ENCODE assay signal across 31 cellular contexts in genomic region chr11:48099916-48100446, GRCh38.
DNase-seq lines count a peak whose midpoint lies in the region; ATAC-seq, FAIRE-seq and TF ChIP-seq lines count a peak whose summit lies in the region.
"Had no signal": no experiment of that assay in that cellular context is flagged by ENCODE, and none has a peak within 500 bp of the region (broad histone marks: within the 10 kb centered on the region; RNA-seq: fewer than 3 reads in every experiment).

No MANE protein-coding gene starts in this region.

- TF ChIP-seq POLR2A in K562 (conservative IDR thresholded peaks at IDR 0.05): no peak

- FAIRE-seq in K562 (lab: Jason Lieb, UNC): no peak
- FAIRE-seq: bronchial epithelial cell, colon, GM18507 had no signal

- no peak for TF ChIP-seq RAD21 in K562 (CRISPR knock-in tag; conservative IDR thresholded peaks at IDR 0.05 in 1 of 2, IDR thresholded peaks at IDR 0.05 in 1 of 2)

- no peaks in the 10 kb centered on the region for H3K9me1 ChIP-seq in K562 (ENCODE audit: control insufficient read depth, insufficient read depth, low read length)

- H3K9me3 Mint-ChIP-seq in activated T-cell treated with anti-CD3 and anti-CD28 coated beads, Interleukin-2, amount 50 U/mL, for 24 hours: no peaks in the 10 kb centered on the region
- H3K9me3 Mint-ChIP-seq in activated T-cell treated with anti-CD3 and anti-CD28 coated beads, Interleukin-2, amount 50 U/mL, for 4 hours: no peaks in the 10 kb centered on the region
- H3K9me3 Mint-ChIP-seq in stimulated activated effector memory CD8-positive, alpha-beta T cell treated with anti-CD3 and anti-CD28 coated beads, Interleukin-12 subunit alpha, Interleukin-12 subunit beta, amount 100 ng/mL, for 72 hours: no peaks in the 10 kb centered on the region
- H3K9me3 Mint-ChIP-seq: CD8-positive, alpha-beta memory T cell had no signal

- no peaks in the 10 kb centered on the region for H3K36me3 Mint-ChIP-seq in activated T-cell treated with anti-CD3 and anti-CD28 coated beads, Interleukin-2, amount 50 U/mL, for 24 hours (ENCODE audit: low read depth)
- peaks cover 4% of the 10 kb centered on the region for H3K36me3 Mint-ChIP-seq in activated T-cell treated with anti-CD3 and anti-CD28 coated beads, Interleukin-2, amount 50 U/mL, for 4 hours (ENCODE audit: insufficient read depth)
- peaks cover 27% of the 10 kb centered on the region for H3K36me3 Mint-ChIP-seq in stimulated activated effector memory CD8-positive, alpha-beta T cell treated with anti-CD3 and anti-CD28 coated beads, Interleukin-12 subunit alpha, Interleukin-12 subunit beta, amount 100 ng/mL, for 72 hours

- CTCF ChIA-PET in K562 (lab: Yijun Ruan, JAX; ENCODE audit: low intra/inter-chr PET ratio): interaction anchor here (0.9 kb wide), 1 partner anchor 10 kb away, joined by 3 read pairs; no protein-coding TSS in a partner anchor

- H3K27me3 ChIP-seq in Karpas-422 (ENCODE audit: low read length): no peaks in the 10 kb centered on the region
- H3K27me3 ChIP-seq in K562 (ENCODE audit: control insufficient read depth in 2 of 2, insufficient read depth in 2 of 2, low read length in 2 of 2): no peaks in the 10 kb centered on the region
- H3K27me3 ChIP-seq: Peyer's patch, transverse colon had no signal

- TF ChIP-seq EP300 in K562 (IDR thresholded peaks at IDR 0.05; ENCODE audit: low read length): no peak

- H3K79me2 ChIP-seq in Karpas-422 (ENCODE audit: low read length) (peaks cover 93% of the 10 kb centered on the region), K562 (ENCODE audit: control insufficient read depth, insufficient read depth, low read length) (no peaks in the 10 kb centered on the region)

- H3K4me1 ChIP-seq in Karpas-422 (ENCODE audit: low read length): peaks cover 99% of the 10 kb centered on the region
- peaks cover 11 to 15% of the 10 kb centered on the region in 2 experiments; a peak in 4 of 5 replicates for H3K4me1 ChIP-seq in K562 (replicated peaks in 1 of 2; ENCODE audit: control insufficient read depth in 2 of 2, insufficient read depth in 2 of 2, low read length in 2 of 2)

- H3K4me3 Mint-ChIP-seq in activated T-cell treated with anti-CD3 and anti-CD28 coated beads, Interleukin-2, amount 50 U/mL, for 24 hours: no peak overlapping the region
- H3K4me3 Mint-ChIP-seq in activated T-cell treated with anti-CD3 and anti-CD28 coated beads, Interleukin-2, amount 50 U/mL, for 4 hours: no peak overlapping the region
- H3K4me3 Mint-ChIP-seq in stimulated activated effector memory CD8-positive, alpha-beta T cell treated with anti-CD3 and anti-CD28 coated beads, Interleukin-12 subunit alpha, Interleukin-12 subunit beta, amount 100 ng/mL, for 72 hours: no peak overlapping the region
- H3K4me3 Mint-ChIP-seq: activated naive CD8-positive, alpha-beta T cell; CD8-positive, alpha-beta memory T cell had no signal

- POLR2A ChIA-PET in K562 (lab: Yijun Ruan, JAX): interaction anchor here (0.6 to 1.5 kb wide), 6 partner anchors 8 to 252 kb away, joined by 3 to 6 read pairs (median 3); no protein-coding TSS in a partner anchor

- intact Hi-C loops in K562 (cut with micrococcal nuclease): no loop called here

- no peak overlapping the region for H2AFZ ChIP-seq in Karpas-422 (ENCODE audit: low read length)
- no peak overlapping the region for H2AFZ ChIP-seq in K562 (ENCODE audit: low read depth, low read length)
- H2AFZ ChIP-seq: GM23248 had no signal

- no peak for TF ChIP-seq CTCF in K562 (IDR thresholded peaks at IDR 0.05 in 2 of 3, conservative IDR thresholded peaks at IDR 0.05 in 1 of 3; ENCODE audit: insufficient read depth in 2 of 3, low read depth in 1 of 3, low read length in 3 of 3)

- no TSS peak for BruUV-seq in K562 (replicated peaks; lab: Mats Ljungman, UMichigan)

- no peaks in the 10 kb centered on the region for H4K20me1 ChIP-seq in Karpas-422 (ENCODE audit: insufficient read depth, low read depth, low read length)
- peaks cover 10% of the 10 kb centered on the region; the same call in 1 of the 2 replicates for H4K20me1 ChIP-seq in K562 (replicated peaks; ENCODE audit: control insufficient read depth, insufficient read depth, low read length)

- H3K4me3 ChIP-seq in Karpas-422 (ENCODE audit: low read length) (peak overlapping the region; percentile 7; the same call in 1 of the 2 replicates), K562 (no peak overlapping the region)
- H3K4me3 ChIP-seq: GM23248, Peyer's patch, transverse colon had no signal

- H3K9ac ChIP-seq in Karpas-422 (ENCODE audit: low read length): peak overlapping the region; percentile 90
- H3K9ac ChIP-seq in K562 (ENCODE audit: insufficient read depth in 1 of 2, low read depth in 2 of 2, low read length in 2 of 2): no peak overlapping the region; a peak in 1 of 4 replicates
- H3K9ac ChIP-seq: GM23248 had no signal

- peak overlapping the region; percentile 99 for H3K27ac ChIP-seq in Karpas-422 (ENCODE audit: low read length)
- no peak overlapping the region for H3K27ac ChIP-seq in K562 (ENCODE audit: extremely low read depth, low read depth, low read length)
- H3K27ac ChIP-seq: GM23248, transverse colon, WERI-Rb-1 had no signal

- H3K27ac Mint-ChIP-seq in activated T-cell treated with anti-CD3 and anti-CD28 coated beads, Interleukin-2, amount 50 U/mL, for 24 hours: peak overlapping the region; percentile 37
- H3K27ac Mint-ChIP-seq in stimulated activated effector memory CD8-positive, alpha-beta T cell treated with anti-CD3 and anti-CD28 coated beads, Interleukin-12 subunit alpha, Interleukin-12 subunit beta, amount 100 ng/mL, for 72 hours: peak overlapping the region; percentile 63

- H3K4me1 Mint-ChIP-seq in activated T-cell treated with anti-CD3 and anti-CD28 coated beads, Interleukin-2, amount 50 U/mL, for 24 hours (ENCODE audit: low read depth): peaks cover 70% of the 10 kb centered on the region
- peaks cover 56% of the 10 kb centered on the region for H3K4me1 Mint-ChIP-seq in activated T-cell treated with anti-CD3 and anti-CD28 coated beads, Interleukin-2, amount 50 U/mL, for 4 hours (ENCODE audit: low read depth)
- H3K4me1 Mint-ChIP-seq in stimulated activated effector memory CD8-positive, alpha-beta T cell treated with anti-CD3 and anti-CD28 coated beads, Interleukin-12 subunit alpha, Interleukin-12 subunit beta, amount 100 ng/mL, for 72 hours: peaks cover 69% of the 10 kb centered on the region

- in situ Hi-C loops in K562 (cut with MboI): loop anchor here (10.0 kb wide), 1 partner anchor 245 kb away; no protein-coding TSS in a partner anchor

- no peaks in the 10 kb centered on the region for H3K9me3 ChIP-seq in Karpas-422 (ENCODE audit: low read length)
- H3K9me3 ChIP-seq in K562 (replicated peaks; ENCODE audit: control insufficient read depth, insufficient read depth, low read depth, low read length): no peaks in the 10 kb centered on the region
- H3K9me3 ChIP-seq: Peyer's patch, transverse colon had no signal

- WGBS in K562 (ENCODE audit: insufficient coverage, low coverage, missing lambda C conversion rate): 38% methylated on average over 6 of the region's 6 CpGs

- no peaks in the 10 kb centered on the region for H3K9me2 ChIP-seq in Karpas-422 (replicated peaks; ENCODE audit: insufficient read depth, low read length)

- DNase-seq in activated T-cell treated with anti-CD3 and anti-CD28 coated beads, Interleukin-2, amount 50 U/mL, for 24 hours: no peak
- DNase-seq in activated T-cell treated with anti-CD3 and anti-CD28 coated beads, Interleukin-2, amount 50 U/mL, for 4 hours: no peak
- peak; percentile 79 for DNase-seq in Karpas-422
- DNase-seq in K562 (ENCODE audit: extremely low read depth in 1 of 4, low spot score in 3 of 4): no peak
- DNase-seq in stimulated activated effector memory CD8-positive, alpha-beta T cell treated with anti-CD3 and anti-CD28 coated beads, Interleukin-12 subunit alpha, Interleukin-12 subunit beta, amount 100 ng/mL, for 72 hours (ENCODE audit: low spot score in 2 of 2): no peak
- no peak for DNase-seq in NAMALWA (ENCODE audit: low spot score)
- DNase-seq: activated CD4-positive, alpha-beta T cell treated with anti-CD3 and anti-CD28 coated beads, Interleukin-2, amount 50 U/mL, for 1 hour; activated effector memory CD4-positive, alpha-beta T cell treated with Interleukin-2 at 50 U/mL for 16 hours; aorta; CD8-positive, alpha-beta memory T cell; DMS 273 treated with DMSO at 0.1 percent for 48 hours; effector CD4-positive, alpha-beta T cell; EL; GM23248; KBM-7; NCI-H1417; NCI-H2029 treated with DMSO at 0.1 percent for 48 hours; NCI-H526; Peyer's patch; right cardiac atrium; SHP77; stimulated activated CD4-positive, alpha-beta T cell treated with anti-CD3 and anti-CD28 coated beads, Interleukin-1b, Interleukin-23, amount 100 ng/mL, for 48 hours; stimulated activated CD8-positive, alpha-beta memory T cell treated with anti-CD3 and anti-CD28 coated beads, Interleukin-4, amount 100 ng/mL, for 48 hours; transverse colon; WERI-Rb-1 had no signal

- H3K4me2 ChIP-seq in Karpas-422 (ENCODE audit: low read depth, low read length, poor library complexity, severe bottlenecking): peak overlapping the region; percentile 54
- no peak overlapping the region for H3K4me2 ChIP-seq in K562 (ENCODE audit: insufficient read depth, low read length)

- ATAC-seq in activated T-cell treated with anti-CD3 and anti-CD28 coated beads, Interleukin-2, amount 50 U/mL, for 4 hours: no peak
- ATAC-seq in K562 (peak; percentile 33), GM21360 (IDR thresholded peaks at IDR 0.05; ENCODE audit: unreplicated experiment) (no peak), HG02678 (IDR thresholded peaks at IDR 0.05; ENCODE audit: unreplicated experiment) (no peak)
- ATAC-seq in stimulated activated effector memory CD8-positive, alpha-beta T cell treated with anti-CD3 and anti-CD28 coated beads, Interleukin-12 subunit alpha, Interleukin-12 subunit beta, amount 100 ng/mL, for 72 hours: no peak
- ATAC-seq: right cardiac atrium had no signal

- H3K36me3 ChIP-seq in Karpas-422 (ENCODE audit: insufficient read depth, low read length) (no peaks in the 10 kb centered on the region), K562 (ENCODE audit: control insufficient read depth, insufficient read depth, low read length) (no peaks in the 10 kb centered on the region)
- H3K36me3 ChIP-seq: Peyer's patch, transverse colon, WERI-Rb-1 had no signal

- no peaks in the 10 kb centered on the region for H3K27me3 Mint-ChIP-seq in activated T-cell treated with anti-CD3 and anti-CD28 coated beads, Interleukin-2, amount 50 U/mL, for 24 hours
- no peaks in the 10 kb centered on the region for H3K27me3 Mint-ChIP-seq in activated T-cell treated with anti-CD3 and anti-CD28 coated beads, Interleukin-2, amount 50 U/mL, for 4 hours (ENCODE audit: low read depth)
- H3K27me3 Mint-ChIP-seq: activated naive CD8-positive, alpha-beta T cell; CD8-positive, alpha-beta memory T cell had no signal

TF ChIP-seq in K562, 482 proteins besides CTCF, POLR2A, EP300 and RAD21 (continues in another document):
- TF ChIP-seq KLF13 (tag; IDR thresholded peaks at IDR 0.05; ENCODE audit: borderline replicate concordance, low read depth) (no peak), TBP (optimal IDR thresholded peaks at IDR 0.05; ENCODE audit: low read depth, low read length) (peak; percentile 52)
- TF ChIP-seq, protein P1, sequence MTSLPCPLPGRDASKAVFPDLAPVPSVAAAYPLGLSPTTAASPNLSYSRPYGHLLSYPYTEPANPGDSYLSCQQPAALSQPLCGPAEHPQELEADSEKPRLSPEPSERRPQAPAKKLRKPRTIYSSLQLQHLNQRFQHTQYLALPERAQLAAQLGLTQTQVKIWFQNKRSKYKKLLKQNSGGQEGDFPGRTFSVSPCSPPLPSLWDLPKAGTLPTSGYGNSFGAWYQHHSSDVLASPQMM (CRISPR knock-in tag; IDR thresholded peaks at IDR 0.05): no peak
